ENCODE assay signal across 19 cellular contexts in the genomic region with DNA sequence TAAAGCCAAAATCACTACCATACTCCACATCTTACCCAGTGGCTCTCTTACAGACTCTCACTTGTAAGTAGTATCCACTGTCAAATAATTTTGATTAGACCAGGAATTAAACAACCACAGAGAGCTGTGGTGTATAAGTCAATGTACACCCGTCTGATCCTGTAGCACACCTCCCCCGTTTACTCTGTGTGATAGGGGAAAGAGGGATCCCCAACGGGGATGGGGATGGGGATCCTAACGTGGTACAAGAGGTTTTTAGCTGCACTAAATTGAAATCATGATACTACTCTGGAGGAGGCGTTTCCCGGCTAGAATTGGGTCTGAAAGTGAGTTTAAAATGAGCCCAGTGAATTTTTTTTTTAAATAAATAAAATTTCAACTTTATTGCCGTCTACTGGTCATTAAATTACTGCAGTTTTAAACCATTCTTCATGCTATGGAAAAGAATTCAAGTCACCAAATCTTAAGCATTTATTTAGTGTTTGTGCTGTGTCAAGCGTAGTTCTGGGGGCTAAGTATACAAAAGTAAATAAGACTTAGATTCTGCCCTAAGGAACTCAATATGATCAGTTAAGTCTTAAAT.
A peak's percentile ranks its signal among the peaks of the same experiment; 100 is the strongest.
DNase-seq lines count a peak whose midpoint lies in the region; ATAC-seq, FAIRE-seq and TF ChIP-seq lines count a peak whose summit lies in the region.
"Had no signal": no experiment of that assay in that cellular context is flagged by ENCODE, and none has a peak within 500 bp of the region (broad histone marks: within the 10 kb centered on the region; RNA-seq: fewer than 3 reads in every experiment).

No MANE protein-coding gene starts in this region.

- no peaks in the 10 kb centered on the region for H3K9me3 ChIP-seq in H9 (ENCODE audit: control insufficient read depth, low read depth, low read length)
- H3K9me3 ChIP-seq: adrenal gland, vagina had no signal

- H4K5ac ChIP-seq in H9 (ENCODE audit: insufficient read length, low read depth, low read length): no peak overlapping the region

- H3K4ac ChIP-seq in H9 (ENCODE audit: low read depth, low read length): no peak overlapping the region

- H2BK20ac ChIP-seq in H9 (ENCODE audit: low read depth, low read length, poor library complexity, severe bottlenecking): no peak overlapping the region

- TF ChIP-seq CTCF in D721Med (IDR thresholded peaks at IDR 0.05; ENCODE audit: insufficient read depth, missing control alignments) (peak; percentile 17), astrocyte of the spinal cord (IDR thresholded peaks at IDR 0.05; ENCODE audit: low read depth, low read length) (peak; percentile 26), H9 (conservative IDR thresholded peaks at IDR 0.05) (no peak)

- H3K56ac ChIP-seq in H9 (ENCODE audit: insufficient read length, low read depth, low read length): no peak overlapping the region

- H3K79me1 ChIP-seq in H9 (ENCODE audit: insufficient read depth, low read depth, low read length, poor library complexity, severe bottlenecking): no peaks in the 10 kb centered on the region

- no peak overlapping the region for H4K91ac ChIP-seq in H9 (ENCODE audit: insufficient read length, low read depth, low read length)

- no peak overlapping the region for H2BK5ac ChIP-seq in H9 (ENCODE audit: insufficient read length, low read length)

- H3K36me3 Mint-ChIP-seq in H9 (ENCODE audit: insufficient read depth in 1 of 3, low read depth in 3 of 3): no peaks in the 10 kb centered on the region
- H3K36me3 Mint-ChIP-seq: memory B cell had no signal

- no peaks in the 10 kb centered on the region for H3K9me3 Mint-ChIP-seq in H9
- H3K9me3 Mint-ChIP-seq: memory B cell; stimulated activated naive CD8-positive, alpha-beta T cell treated with anti-CD3 and anti-CD28 coated beads, Interleukin-15, Interleukin-2, amounts not matched to agents 100 ng/mL and 50 ng/mL, for 24 hours had no signal

- in situ Hi-C loops in astrocyte of the spinal cord (cut with HindIII; ENCODE audit: low sequenced_read_pairs): no loop called here

- H4K20me1 ChIP-seq in H9 (ENCODE audit: control insufficient read depth, insufficient read depth, insufficient read length): no peaks in the 10 kb centered on the region

- no CpG with 5 or more reads among the region's 8 CpGs for WGBS in H9 (ENCODE audit: extremely low coverage, insufficient read length, low lambda C conversion rate)

- DNase-seq in D721Med (ENCODE audit: insufficient read length, low spot score) (no peak), HT-29 (ENCODE audit: low spot score) (peak; percentile 58), astrocyte of the spinal cord (ENCODE audit: low read depth, low spot score) (no peak), left lobe of liver (ENCODE audit: low spot score) (no peak), NCI-H510A (lab: John Stamatoyannopoulos, UW) (no peak), H9 (no peak), DMS53 (lab: John Stamatoyannopoulos, UW) (no peak)
- DNase-seq: activated CD4-positive, alpha-beta T cell treated with anti-CD3 and anti-CD28 coated beads for 1 hour; activated T-cell treated with anti-CD3 and anti-CD28 coated beads, Interleukin-2, amount 50 U/mL, for 1 hour; adrenal gland; C1 segment of cervical spinal cord; nucleus accumbens had no signal

- peak; percentile 61 for ATAC-seq in left lobe of liver
- ATAC-seq in SK-N-SH treated with all-trans-retinoic acid at 6 μM for 48 hours: no peak

- H3K23ac ChIP-seq in H9 (ENCODE audit: insufficient read length, low read depth, low read length): no peak overlapping the region

- H3K4me1 Mint-ChIP-seq in H9: peaks cover 0 to 8% of the 10 kb centered on the region in 2 experiments; a peak in 3 of 4 replicates

- H3K4me3 ChIP-seq in astrocyte of the spinal cord (ENCODE audit: low read depth, low read length): no peak overlapping the region
- H3K4me3 ChIP-seq: adrenal gland, skin epidermis, vagina had no signal

- H3K27me3 Mint-ChIP-seq in H9 (ENCODE audit: low read depth): peaks cover 11% of the 10 kb centered on the region

- H3T11ph ChIP-seq in H9 (ENCODE audit: low read length): no peak overlapping the region

- H3K18ac ChIP-seq in H9 (ENCODE audit: insufficient read length, low read depth, low read length): no peak overlapping the region

- no peak overlapping the region for H2AFZ ChIP-seq in H9 (ENCODE audit: low read length)

- H2BK120ac ChIP-seq in H9 (ENCODE audit: low read depth, low read length, poor library complexity, severe bottlenecking): no peak overlapping the region

- no peak overlapping the region for H3K14ac ChIP-seq in H9 (ENCODE audit: insufficient read depth, low read length)

- H2AK5ac ChIP-seq in H9 (ENCODE audit: insufficient read length, low read length): no peak overlapping the region

- H3K4me2 ChIP-seq in H9 (ENCODE audit: insufficient read depth, insufficient read length, low read length): no peak overlapping the region

- no peak for FAIRE-seq in D721Med (lab: Jason Lieb, UNC)
- FAIRE-seq: colon, H1 had no signal

- H3K27me3 ChIP-seq in H9 (ENCODE audit: insufficient read depth, low read length): no peaks in the 10 kb centered on the region
- H3K27me3 ChIP-seq: adrenal gland, vagina had no signal

- H3K27ac ChIP-seq in H9 (ENCODE audit: insufficient read length, low read depth, low read length): no peak overlapping the region
- H3K27ac ChIP-seq: adrenal gland, vagina had no signal

- no peak overlapping the region for H4K8ac ChIP-seq in H9 (replicated peaks; ENCODE audit: insufficient read length, low read depth, low read length)

- H3K27ac Mint-ChIP-seq in H9: no peak overlapping the region
- H3K27ac Mint-ChIP-seq: memory B cell; stimulated activated naive CD8-positive, alpha-beta T cell treated with anti-CD3 and anti-CD28 coated beads, Interleukin-15, Interleukin-2, amounts not matched to agents 100 ng/mL and 50 ng/mL, for 24 hours had no signal

- no peaks in the 10 kb centered on the region for H3K79me2 ChIP-seq in H9 (ENCODE audit: insufficient read depth, low read length)

- no peak overlapping the region for H3K4me3 Mint-ChIP-seq in H9
- H3K4me3 Mint-ChIP-seq: memory B cell; stimulated activated naive CD8-positive, alpha-beta T cell treated with anti-CD3 and anti-CD28 coated beads, Interleukin-15, Interleukin-2, amounts not matched to agents 100 ng/mL and 50 ng/mL, for 24 hours had no signal

- no peak overlapping the region for H3K9ac ChIP-seq in H9 (ENCODE audit: extremely low read depth, insufficient read length, low read length)

- H2BK15ac ChIP-seq in H9 (ENCODE audit: low read depth, low read length): no peak overlapping the region

- no peak overlapping the region for H2BK12ac ChIP-seq in H9 (ENCODE audit: insufficient read length, low read depth, low read length)

- H3K23me2 ChIP-seq in H9 (ENCODE audit: insufficient read length, low read depth, low read length, poor library complexity, severe bottlenecking): no peaks in the 10 kb centered on the region

- no peaks in the 10 kb centered on the region for H3K4me1 ChIP-seq in H9 (ENCODE audit: insufficient read depth, low read length)
- H3K4me1 ChIP-seq: adrenal gland had no signal

TF ChIP-seq in SK-N-SH treated with all-trans-retinoic acid at 6 μM for 48 hours, 23 proteins besides CTCF, POLR2A, EP300 and RAD21:
- TF ChIP-seq ZC3H10 (CRISPR knock-in tag; IDR thresholded peaks at IDR 0.05): no peak
- no peak for TF ChIP-seq ISL1 (CRISPR knock-in tag; IDR thresholded peaks at IDR 0.05)
- TF ChIP-seq RARB (CRISPR knock-in tag; IDR thresholded peaks at IDR 0.05): no peak
- no peak for TF ChIP-seq ZNF70 (CRISPR knock-in tag; IDR thresholded peaks at IDR 0.05)
- no peak for TF ChIP-seq ESRRG (CRISPR knock-in tag; IDR thresholded peaks at IDR 0.05)
- TF ChIP-seq TOX (CRISPR knock-in tag; IDR thresholded peaks at IDR 0.05; ENCODE audit: borderline replicate concordance): no peak
- TF ChIP-seq ZFP30 (CRISPR knock-in tag; IDR thresholded peaks at IDR 0.05): no peak
- no peak for TF ChIP-seq SNAI2 (CRISPR knock-in tag; IDR thresholded peaks at IDR 0.05)
- no peak for TF ChIP-seq ZNF8 (CRISPR knock-in tag; IDR thresholded peaks at IDR 0.05)
- TF ChIP-seq TCF4 (CRISPR knock-in tag; IDR thresholded peaks at IDR 0.05; ENCODE audit: borderline replicate concordance): no peak
- no peak for TF ChIP-seq ZFP3 (CRISPR knock-in tag; IDR thresholded peaks at IDR 0.05)
- TF ChIP-seq, protein P1, sequence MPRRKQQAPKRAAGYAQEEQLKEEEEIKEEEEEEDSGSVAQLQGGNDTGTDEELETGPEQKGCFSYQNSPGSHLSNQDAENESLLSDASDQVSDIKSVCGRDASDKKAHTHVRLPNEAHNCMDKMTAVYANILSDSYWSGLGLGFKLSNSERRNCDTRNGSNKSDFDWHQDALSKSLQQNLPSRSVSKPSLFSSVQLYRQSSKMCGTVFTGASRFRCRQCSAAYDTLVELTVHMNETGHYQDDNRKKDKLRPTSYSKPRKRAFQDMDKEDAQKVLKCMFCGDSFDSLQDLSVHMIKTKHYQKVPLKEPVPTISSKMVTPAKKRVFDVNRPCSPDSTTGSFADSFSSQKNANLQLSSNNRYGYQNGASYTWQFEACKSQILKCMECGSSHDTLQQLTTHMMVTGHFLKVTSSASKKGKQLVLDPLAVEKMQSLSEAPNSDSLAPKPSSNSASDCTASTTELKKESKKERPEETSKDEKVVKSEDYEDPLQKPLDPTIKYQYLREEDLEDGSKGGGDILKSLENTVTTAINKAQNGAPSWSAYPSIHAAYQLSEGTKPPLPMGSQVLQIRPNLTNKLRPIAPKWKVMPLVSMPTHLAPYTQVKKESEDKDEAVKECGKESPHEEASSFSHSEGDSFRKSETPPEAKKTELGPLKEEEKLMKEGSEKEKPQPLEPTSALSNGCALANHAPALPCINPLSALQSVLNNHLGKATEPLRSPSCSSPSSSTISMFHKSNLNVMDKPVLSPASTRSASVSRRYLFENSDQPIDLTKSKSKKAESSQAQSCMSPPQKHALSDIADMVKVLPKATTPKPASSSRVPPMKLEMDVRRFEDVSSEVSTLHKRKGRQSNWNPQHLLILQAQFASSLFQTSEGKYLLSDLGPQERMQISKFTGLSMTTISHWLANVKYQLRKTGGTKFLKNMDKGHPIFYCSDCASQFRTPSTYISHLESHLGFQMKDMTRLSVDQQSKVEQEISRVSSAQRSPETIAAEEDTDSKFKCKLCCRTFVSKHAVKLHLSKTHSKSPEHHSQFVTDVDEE (CRISPR knock-in tag; IDR thresholded peaks at IDR 0.05): no peak
- no peak for TF ChIP-seq OSR1 (CRISPR knock-in tag; IDR thresholded peaks at IDR 0.05)
